26 cellular contexts compared by ENCODE assay signal in the genomic region with DNA sequence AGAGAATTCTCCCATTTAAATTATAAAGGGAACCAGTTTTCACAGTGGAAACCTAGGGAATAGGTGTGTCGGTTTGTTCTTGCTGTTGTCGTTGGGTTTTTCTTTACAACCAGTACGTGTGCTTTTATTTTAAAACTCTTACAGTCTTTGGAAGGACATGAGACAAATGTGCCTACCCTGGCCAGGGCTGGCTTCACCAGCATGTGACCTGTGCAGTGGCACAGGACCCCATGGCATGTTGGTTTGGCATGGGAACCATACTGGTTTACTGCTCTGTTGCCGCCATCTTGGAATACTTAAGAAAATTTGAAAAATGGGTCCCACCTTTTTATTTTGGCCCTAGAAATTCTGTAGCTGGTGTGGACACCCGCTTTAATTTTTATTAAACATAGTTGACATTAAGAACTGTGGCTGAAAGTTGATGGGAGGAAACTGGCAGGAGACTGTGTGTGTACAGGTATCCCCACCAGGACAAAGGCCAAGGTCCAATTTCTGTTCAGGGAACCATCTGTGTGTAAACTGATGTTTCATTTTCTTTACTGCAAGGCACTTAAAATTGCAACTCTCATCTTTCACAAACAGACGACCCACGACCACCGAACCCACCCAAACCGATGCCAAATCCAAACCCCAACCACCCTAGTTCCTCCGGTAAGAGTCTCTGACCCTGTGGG. TPM values are rescaled to one million over a fixed set of nuclear protein-coding genes. Genes with fewer than 3 reads are reported as not detected.
"Had no signal": no experiment of that assay in that cellular context is flagged by ENCODE, and none has a peak within 500 bp of the region (broad histone marks: within the 10 kb centered on the region; RNA-seq: fewer than 3 reads in every experiment).

No MANE protein-coding gene starts in this region.

- H3K4me2 ChIP-seq: neural progenitor cell had no signal

- H3K27ac Mint-ChIP-seq: activated naive CD8-positive, alpha-beta T cell; activated T-cell treated with anti-CD3 and anti-CD28 coated beads, Interleukin-2, amount 50 U/mL, for 72 hours; endodermal cell; neural progenitor cell; T-helper 1 cell treated with Interleukin-12 subunit alpha and Interleukin-12 subunit beta and Interleukin-4 antibody, amounts not matched to agents 30 μg/mL and 1 μg/mL, for 36 hours had no signal

- H3K9me3 Mint-ChIP-seq: activated T-cell treated with anti-CD3 and anti-CD28 coated beads, Interleukin-2, amount 50 U/mL, for 72 hours; central memory CD8-positive, alpha-beta T cell; naive B cell; neural progenitor cell; stimulated activated naive CD8-positive, alpha-beta T cell treated with anti-CD3 and anti-CD28 coated beads, Interleukin-15, Interleukin-2, amounts not matched to agents 100 ng/mL and 50 ng/mL, for 24 hours; T-helper 1 cell treated with Interleukin-12 subunit alpha and Interleukin-12 subunit beta and Interleukin-4 antibody, amounts not matched to agents 30 μg/mL and 1 μg/mL, for 36 hours had no signal

- H3K4me1 Mint-ChIP-seq: neural progenitor cell had no signal

- H3K27me3 ChIP-seq: adrenal gland, breast epithelium, heart left ventricle, neural progenitor cell, thyroid gland, upper lobe of right lung had no signal

- DNase-seq: activated CD4-positive, alpha-beta T cell treated with anti-CD3 and anti-CD28 coated beads, Interleukin-2, amount 50 U/mL, for 48 hours; activated gamma-delta T cell treated with Interleukin-2 at 50 U/mL for 16 hours; activated T-cell treated with anti-CD3 and anti-CD28 coated beads, Interleukin-2, amount 50 U/mL, for 72 hours; adrenal gland; dorsolateral prefrontal cortex; endodermal cell; heart left ventricle; islet precursor cell; left colon; lower lobe of right lung; naive B cell; stimulated activated CD4-positive, alpha-beta T cell treated with anti-CD3 and anti-CD28 coated beads, Interleukin-4, amount 100 ng/mL, for 4 hours; substantia nigra; T1000; thyroid gland; upper lobe of right lung had no signal

- H3K9ac ChIP-seq: neural progenitor cell had no signal

- H3K4me1 ChIP-seq: adrenal gland, breast epithelium, lower lobe of right lung, neural progenitor cell, thyroid gland, upper lobe of right lung had no signal

- H3K27ac ChIP-seq: adrenal gland, breast epithelium, dorsolateral prefrontal cortex, epithelial cell of prostate, heart left ventricle, lower lobe of right lung, neural progenitor cell, thyroid gland, upper lobe of right lung had no signal

- H3K4me3 Mint-ChIP-seq: activated naive CD8-positive, alpha-beta T cell; activated T-cell treated with anti-CD3 and anti-CD28 coated beads, Interleukin-2, amount 50 U/mL, for 72 hours; central memory CD8-positive, alpha-beta T cell; endodermal cell; naive B cell; neural progenitor cell; stimulated activated naive CD8-positive, alpha-beta T cell treated with anti-CD3 and anti-CD28 coated beads, Interleukin-15, Interleukin-2, amounts not matched to agents 100 ng/mL and 50 ng/mL, for 24 hours; T-helper 1 cell treated with Interleukin-12 subunit alpha and Interleukin-12 subunit beta and Interleukin-4 antibody, amounts not matched to agents 30 μg/mL and 1 μg/mL, for 36 hours; WTC11 had no signal

- H3K27me3 Mint-ChIP-seq: activated naive CD8-positive, alpha-beta T cell; central memory CD8-positive, alpha-beta T cell; naive B cell; stimulated activated naive CD8-positive, alpha-beta T cell treated with anti-CD3 and anti-CD28 coated beads, Interleukin-15, Interleukin-2, amounts not matched to agents 100 ng/mL and 50 ng/mL, for 24 hours had no signal

- H3K4me3 ChIP-seq: adrenal gland, breast epithelium, dorsolateral prefrontal cortex, heart left ventricle, lower lobe of right lung, neural progenitor cell, thyroid gland, upper lobe of right lung had no signal

- ATAC-seq: activated T-cell treated with anti-CD3 and anti-CD28 coated beads, Interleukin-2, amount 50 U/mL, for 72 hours; heart left ventricle; left colon; lower lobe of right lung; upper lobe of right lung; WTC11 had no signal

- FAIRE-seq: colon had no signal

- H2AFZ ChIP-seq: neural progenitor cell had no signal

- H3K9me3 ChIP-seq: adrenal gland, breast epithelium, heart left ventricle, lower lobe of right lung, thyroid gland, upper lobe of right lung had no signal

- H3K36me3 ChIP-seq: breast epithelium, neural progenitor cell had no signal

RNA-seq across cellular contexts. Expression of a gene that starts 31.9 kb away (rescaled TPM):
- total RNA-seq: activated T-cell treated with anti-CD3 and anti-CD28 coated beads, Interleukin-2, amount 50 U/mL, for 72 hours; adrenal gland; renal cortical epithelial cell had no signal
